ENCODE assay signal across 20 cellular contexts in the genomic region with DNA sequence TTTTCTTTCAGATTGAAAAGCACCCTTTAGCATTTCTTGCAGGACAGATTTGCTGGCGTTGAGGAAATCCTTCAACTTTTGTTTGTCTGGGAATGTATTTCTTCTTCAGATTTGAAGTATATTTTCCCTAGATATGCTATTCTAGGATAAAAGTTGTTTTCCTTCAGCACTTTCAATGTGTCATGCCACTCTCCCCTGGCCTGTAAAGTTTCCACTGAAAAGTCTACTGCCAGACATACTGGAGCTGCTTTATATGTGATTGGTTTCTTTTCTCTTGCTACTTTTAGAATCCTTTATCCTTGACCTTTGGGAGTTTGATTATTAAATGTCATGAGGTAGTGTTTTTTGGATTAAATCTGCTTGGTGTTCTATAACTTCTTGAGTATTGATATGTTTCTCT.
"Had no signal": no experiment of that assay in that cellular context is flagged by ENCODE, and none has a peak within 500 bp of the region (broad histone marks: within the 10 kb centered on the region; RNA-seq: fewer than 3 reads in every experiment).

No MANE protein-coding gene starts in this region.

- H3K4me1 Mint-ChIP-seq: endodermal cell, natural killer cell, neural crest cell had no signal

- H3K27me3 ChIP-seq: colonic mucosa, heart right ventricle, spleen, stomach had no signal

- H3K4me1 ChIP-seq: colonic mucosa had no signal

- DNase-seq: colonic mucosa; effector CD4-positive, alpha-beta T cell; endodermal cell; heart right ventricle; hypothalamus; kidney glomerular epithelial cell; mammary epithelial cell; natural killer cell; posterior cingulate gyrus; spleen; stimulated activated CD4-positive, alpha-beta T cell treated with anti-CD3 and anti-CD28 coated beads, Interleukin-15, amount 100 ng/mL, for 24 hours; stimulated activated CD4-positive, alpha-beta T cell treated with anti-CD3 and anti-CD28 coated beads, Interleukin-1b, Interleukin-23, amount 100 ng/mL, for 48 hours; stimulated activated CD4-positive, alpha-beta T cell treated with anti-CD3 and anti-CD28 coated beads, Interleukin-4, amount 100 ng/mL, for 24 hours; stomach; trophoblast cell had no signal

- H3K36me3 Mint-ChIP-seq: stimulated activated memory B cell treated with anti-CD40 and anti-IgM and Interleukin-4, amounts not matched to agents 10 μg/mL and 1 μg/mL and 100 μg/mL, for 72 hours had no signal

- H3K4me3 Mint-ChIP-seq: endodermal cell; natural killer cell; neural crest cell; stimulated activated memory B cell treated with anti-CD40 and anti-IgM and Interleukin-4, amounts not matched to agents 10 μg/mL and 1 μg/mL and 100 μg/mL, for 72 hours had no signal

- FAIRE-seq: frontal cortex, islet of Langerhans had no signal

- ATAC-seq: heart right ventricle; natural killer cell; sciatic nerve; stimulated activated memory B cell treated with anti-CD40 and anti-IgM and Interleukin-4, amounts not matched to agents 10 μg/mL and 1 μg/mL and 100 μg/mL, for 72 hours had no signal

- H3K9me3 ChIP-seq: colonic mucosa had no signal

- H3K4me3 ChIP-seq: colonic mucosa, heart right ventricle, spleen, stomach had no signal

- H3K27me3 Mint-ChIP-seq: stimulated activated memory B cell treated with anti-CD40 and anti-IgM and Interleukin-4, amounts not matched to agents 10 μg/mL and 1 μg/mL and 100 μg/mL, for 72 hours had no signal

- H3K27ac Mint-ChIP-seq: endodermal cell; natural killer cell; stimulated activated memory B cell treated with anti-CD40 and anti-IgM and Interleukin-4, amounts not matched to agents 10 μg/mL and 1 μg/mL and 100 μg/mL, for 72 hours had no signal

- H3K36me3 ChIP-seq: colonic mucosa, heart right ventricle, spleen, stomach had no signal

- H3K27ac ChIP-seq: colonic mucosa, spleen, stomach had no signal
